ENCODE assay signal across 20 cellular contexts in the genomic region with DNA sequence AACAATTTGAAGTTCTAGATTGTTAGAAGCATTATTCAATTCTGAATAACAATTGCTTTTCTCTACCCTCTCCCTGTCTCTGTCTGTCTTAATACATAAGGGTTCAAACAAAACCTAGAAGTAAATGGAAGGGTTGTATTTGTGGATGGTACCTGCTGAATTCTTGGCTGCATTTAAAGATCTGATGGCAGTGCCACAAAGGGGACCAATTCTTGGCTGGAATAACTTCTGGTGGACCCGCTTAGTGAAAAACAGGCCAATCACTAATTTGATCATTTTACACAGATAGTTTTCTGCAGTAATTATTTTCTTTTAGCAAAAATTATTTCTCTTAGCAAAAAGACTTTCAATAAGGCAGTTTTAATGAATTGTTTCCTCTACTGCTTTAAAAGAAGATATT.
"Had no signal": no experiment of that assay in that cellular context is flagged by ENCODE, and none has a peak within 500 bp of the region (broad histone marks: within the 10 kb centered on the region; RNA-seq: fewer than 3 reads in every experiment).

No MANE protein-coding gene starts in this region.

- DNase-seq: colonic mucosa; cortex of kidney; effector CD8-positive, alpha-beta T cell; effector memory CD8-positive, alpha-beta T cell; endodermal cell; erythroblast; foreskin keratinocyte; heart right ventricle; hippocampal formation; left cardiac atrium; left lung; left ventricle myocardium superior; lower lobe of right lung; mesenchymal stem cell; mucosa of descending colon; naive B cell had no signal

- H3K27me3 Mint-ChIP-seq: dendritic cell treated with granulocyte-macrophage colony-stimulating factor and Interleukin-4, amounts not matched to agents 40 ng/mL and 50 ng/mL, for 4 days; effector memory CD8-positive, alpha-beta T cell had no signal

- H3K4me1 Mint-ChIP-seq: endodermal cell, naive B cell had no signal

- H3K4me3 Mint-ChIP-seq: dendritic cell treated with granulocyte-macrophage colony-stimulating factor and Interleukin-4, amounts not matched to agents 40 ng/mL and 50 ng/mL, for 4 days; effector memory CD8-positive, alpha-beta T cell; endodermal cell; mesothelial cell of epicardium; naive B cell had no signal

- H3K4me1 ChIP-seq: colonic mucosa, foreskin keratinocyte, gastroesophageal sphincter, heart right ventricle, left lung, lower lobe of right lung had no signal

- H3K27ac Mint-ChIP-seq: dendritic cell treated with granulocyte-macrophage colony-stimulating factor and Interleukin-4, amounts not matched to agents 40 ng/mL and 50 ng/mL, for 4 days; effector memory CD8-positive, alpha-beta T cell; endodermal cell; naive B cell had no signal

- H3K9me3 ChIP-seq: colonic mucosa, gastroesophageal sphincter, left lung, lower lobe of right lung, mucosa of descending colon had no signal

- H3K4me3 ChIP-seq: colonic mucosa, gastroesophageal sphincter, heart right ventricle, left lung, lower lobe of right lung, mucosa of descending colon had no signal

- H3K36me3 ChIP-seq: colonic mucosa, gastroesophageal sphincter, heart right ventricle, left lung, lower lobe of right lung had no signal

- H3K27me3 ChIP-seq: colonic mucosa, foreskin keratinocyte, gastroesophageal sphincter had no signal

- H3K27ac ChIP-seq: colonic mucosa, epithelial cell of prostate, foreskin keratinocyte, gastroesophageal sphincter, heart right ventricle, left lung, lower lobe of right lung had no signal

- H3K36me3 Mint-ChIP-seq: mesothelial cell of epicardium, naive B cell had no signal

- H3K9me3 Mint-ChIP-seq: dendritic cell treated with granulocyte-macrophage colony-stimulating factor and Interleukin-4, amounts not matched to agents 40 ng/mL and 50 ng/mL, for 4 days; endodermal cell had no signal
